In the genomic region with DNA sequence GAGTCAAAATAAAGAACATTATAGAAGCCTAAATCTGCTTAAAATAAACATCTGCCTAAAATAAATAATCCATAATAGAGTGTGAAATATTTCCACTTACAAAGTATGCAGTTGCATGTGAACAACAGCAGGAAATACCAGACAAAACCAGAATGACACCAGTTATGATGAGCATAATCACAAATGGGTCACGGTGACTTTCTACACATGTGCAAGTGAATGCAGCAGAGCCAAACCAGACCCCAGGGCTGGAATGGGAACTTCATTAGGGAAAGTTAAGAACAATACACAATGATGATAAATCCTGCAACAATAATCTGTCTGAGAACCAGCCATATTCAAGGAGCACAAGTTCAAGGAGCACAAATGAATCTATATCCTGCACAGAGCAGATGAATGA, we compare ENCODE assay signal across 18 cellular contexts.
DNase-seq lines count a peak whose midpoint lies in the region; ATAC-seq and FAIRE-seq lines count a peak whose summit lies in the region.
"Had no signal": no experiment of that assay in that cellular context is flagged by ENCODE, and none has a peak within 500 bp of the region (broad histone marks: within the 10 kb centered on the region; RNA-seq: fewer than 3 reads in every experiment).

No MANE protein-coding gene starts in this region.

- H2BK15ac ChIP-seq in mesenchymal stem cell (ENCODE audit: low read depth, poor library complexity, severe bottlenecking) = no peak overlapping the region

- H2BK12ac ChIP-seq in mesenchymal stem cell (ENCODE audit: low read length in 2 of 2) = no peak overlapping the region

- no peaks in the 10 kb centered on the region for H3K27me3 Mint-ChIP-seq in T-helper 2 cell treated with Interferon-gamma antibody and Interleukin-4, amounts not matched to agents 5 μg/mL and 100 μg/mL, for 36 hours (ENCODE audit: low read depth)
- H3K27me3 Mint-ChIP-seq: CD4-positive, alpha-beta memory T cell had no signal

- no peak overlapping the region for H2AK5ac ChIP-seq in mesenchymal stem cell (ENCODE audit: low read length, severe bottlenecking)

- no peak overlapping the region for H3K18ac ChIP-seq in mesenchymal stem cell (ENCODE audit: low read depth in 1 of 2, low read length in 2 of 2)

- H3K9ac ChIP-seq in mesenchymal stem cell (ENCODE audit: low read length) = no peak overlapping the region
- H3K9ac ChIP-seq: BLaER1, GM23248 had no signal

- H3K4me3 Mint-ChIP-seq in T-helper 2 cell treated with Interferon-gamma antibody and Interleukin-4, amounts not matched to agents 5 μg/mL and 100 μg/mL, for 36 hours = no peak overlapping the region
- H3K4me3 Mint-ChIP-seq: CD14-positive monocyte; CD4-positive, alpha-beta memory T cell had no signal

- no peak overlapping the region for H4K91ac ChIP-seq in mesenchymal stem cell (ENCODE audit: low read length)

- no peaks in the 10 kb centered on the region for H3K79me1 ChIP-seq in mesenchymal stem cell (replicated peaks; ENCODE audit: low read length, poor library complexity, severe bottlenecking)

- no peaks in the 10 kb centered on the region for H3K9me3 ChIP-seq in SJCRH30 (replicated peaks)
- peaks cover 10% of the 10 kb centered on the region for H3K9me3 ChIP-seq in mesenchymal stem cell (ENCODE audit: control insufficient read depth, low read length)
- H3K9me3 ChIP-seq: HAP-1 had no signal

- no peak overlapping the region for H3K4ac ChIP-seq in mesenchymal stem cell (ENCODE audit: low read depth in 1 of 2, low read length in 2 of 2)

- H3K4me2 ChIP-seq in mesenchymal stem cell (ENCODE audit: low read length, poor library complexity, severe bottlenecking) = no peak overlapping the region
- H3K4me2 ChIP-seq: BLaER1 had no signal

- no peak overlapping the region for H3K23ac ChIP-seq in mesenchymal stem cell (ENCODE audit: low read length in 2 of 2)

- H2BK120ac ChIP-seq in mesenchymal stem cell (ENCODE audit: low read depth, low read length) = no peak overlapping the region

- DNase-seq in SJCRH30 = peak; percentile 49 to 51
- peak; percentile 1 for DNase-seq in mesenchymal stem cell
- no peak for DNase-seq in islet precursor cell
- DNase-seq in T-helper 2 cell treated with Interferon-gamma antibody and Interleukin-4, amounts not matched to agents 5 μg/mL and 100 μg/mL, for 36 hours (ENCODE audit: low spot score) = no peak
- no peak for DNase-seq in frontal cortex (ENCODE audit: low spot score in 2 of 2)
- DNase-seq: ACHN; AML-193; CD4-positive, alpha-beta memory T cell; DMS79 treated with DMSO at 0.1 percent for 48 hours; GM23248 had no signal

- H3K4me1 ChIP-seq in SJCRH30 (peaks cover 11% of the 10 kb centered on the region), mesenchymal stem cell (ENCODE audit: control insufficient read depth, insufficient read depth, low read depth, low read length) (no peaks in the 10 kb centered on the region)
- H3K4me1 ChIP-seq: BLaER1, HAP-1 had no signal

- H3K14ac ChIP-seq in mesenchymal stem cell (ENCODE audit: low read length in 2 of 2) = no peak overlapping the region

- H2BK5ac ChIP-seq in mesenchymal stem cell (ENCODE audit: low read depth, low read length, poor library complexity, severe bottlenecking) = no peak overlapping the region

- H3K27ac ChIP-seq in SJCRH30 = peak overlapping the region; percentile 66
- H3K27ac ChIP-seq in mesenchymal stem cell (ENCODE audit: low read length, poor library complexity, severe bottlenecking) = no peak overlapping the region
- H3K27ac ChIP-seq: BLaER1, GM23248 had no signal

- no peaks in the 10 kb centered on the region for H3K27me3 ChIP-seq in SJCRH30
- no peaks in the 10 kb centered on the region for H3K27me3 ChIP-seq in mesenchymal stem cell (ENCODE audit: control insufficient read depth in 1 of 2, insufficient read depth in 1 of 2, low read length in 2 of 2)
- H3K27me3 ChIP-seq: BLaER1 had no signal

- no peak overlapping the region for H3K27ac Mint-ChIP-seq in T-helper 2 cell treated with Interferon-gamma antibody and Interleukin-4, amounts not matched to agents 5 μg/mL and 100 μg/mL, for 36 hours
- H3K27ac Mint-ChIP-seq: CD14-positive monocyte; CD4-positive, alpha-beta memory T cell had no signal

- no peak for ATAC-seq in HG02870 (IDR thresholded peaks at IDR 0.05; ENCODE audit: unreplicated experiment)

- 83% methylated on average over 1 of the region's 1 CpG for WGBS in mesenchymal stem cell

- H3K4me3 ChIP-seq in SJCRH30 (no peak overlapping the region), mesenchymal stem cell (ENCODE audit: insufficient read depth in 1 of 2, low read depth in 1 of 2, low read length in 2 of 2) (no peak overlapping the region)
- H3K4me3 ChIP-seq: BLaER1, GM23248, HAP-1 had no signal

- H4K8ac ChIP-seq in mesenchymal stem cell (ENCODE audit: low read length) = no peak overlapping the region

- no peaks in the 10 kb centered on the region for H3K4me1 Mint-ChIP-seq in T-helper 2 cell treated with Interferon-gamma antibody and Interleukin-4, amounts not matched to agents 5 μg/mL and 100 μg/mL, for 36 hours (ENCODE audit: low read depth)
- H3K4me1 Mint-ChIP-seq: CD14-positive monocyte; CD4-positive, alpha-beta memory T cell had no signal

- H3K9me3 Mint-ChIP-seq in T-helper 2 cell treated with Interferon-gamma antibody and Interleukin-4, amounts not matched to agents 5 μg/mL and 100 μg/mL, for 36 hours = peaks cover 36% of the 10 kb centered on the region

- H3K36me3 Mint-ChIP-seq in T-helper 2 cell treated with Interferon-gamma antibody and Interleukin-4, amounts not matched to agents 5 μg/mL and 100 μg/mL, for 36 hours (ENCODE audit: low read depth) = no peaks in the 10 kb centered on the region
- H3K36me3 Mint-ChIP-seq: CD14-positive monocyte; CD4-positive, alpha-beta memory T cell had no signal

- H3K36me3 ChIP-seq in SJCRH30 = no peaks in the 10 kb centered on the region
- no peaks in the 10 kb centered on the region for H3K36me3 ChIP-seq in mesenchymal stem cell (ENCODE audit: control insufficient read depth in 1 of 2, insufficient read depth in 2 of 2, low read depth in 1 of 2, low read length in 2 of 2)
- H3K36me3 ChIP-seq: BLaER1, HAP-1 had no signal

- FAIRE-seq in endometrium (lab: Jason Lieb, UNC) = peak; percentile 93
- no peak for FAIRE-seq in frontal cortex (lab: Jason Lieb, UNC)
- FAIRE-seq: A204.1, G401.6, GM12891 had no signal

- no peak overlapping the region for H2AFZ ChIP-seq in mesenchymal stem cell (ENCODE audit: low read depth, low read length)
- H2AFZ ChIP-seq: GM23248 had no signal

Comparison
In these comparisons a context has a peak if more than half of its experiments do, and no peak if none do; other contexts are left out.
1. DNase-seq: peak in SJCRH30 (2 of 2) and mesenchymal stem cell (single experiment); none in islet precursor cell (single experiment), T-helper 2 cell treated with Interferon-gamma antibody and Interleukin-4, amounts not matched to agents 5 μg/mL and 100 μg/mL, for 36 hours (single experiment) and frontal cortex (0 of 2).